ENCODE assay signal across 21 cellular contexts in genomic region chr7:115682507-115682906, GRCh38.
DNase-seq lines count a peak whose midpoint lies in the region; ATAC-seq and TF ChIP-seq lines count a peak whose summit lies in the region.
"Had no signal": no experiment of that assay in that cellular context is flagged by ENCODE, and none has a peak within 500 bp of the region (broad histone marks: within the 10 kb centered on the region; RNA-seq: fewer than 3 reads in every experiment).

No MANE protein-coding gene starts in this region.

- TF ChIP-seq POLR2A in transverse colon (IDR thresholded peaks at IDR 0.05) = no peak

- DNase-seq in activated CD8-positive, alpha-beta memory T cell treated with anti-CD3 and anti-CD28 coated beads, Interleukin-2, amount 10 ng/mL, durations not matched to agents 7 days and 5 days = no peak
- DNase-seq in activated CD8-positive, alpha-beta memory T cell treated with anti-CD3 and anti-CD28 coated beads, Interleukin-2, amount 50 U/mL, for 4 hours = no peak
- DNase-seq in transverse colon (peak; percentile 9), OCI-M1 (lab: John Stamatoyannopoulos, UW) (no peak)
- DNase-seq: activated CD4-positive, alpha-beta memory T cell treated with anti-CD3 and anti-CD28 coated beads for 36 hours; activated naive CD4-positive, alpha-beta T cell; activated T-cell treated with anti-CD3 and anti-CD28 coated beads, Interleukin-2, amount 50 U/mL, for 1 hour; amniotic stem cell; dermis blood vessel endothelial cell; DND-41; heart right ventricle; left lung had no signal

- ATAC-seq in activated CD8-positive, alpha-beta memory T cell treated with anti-CD3 and anti-CD28 coated beads, Interleukin-2, amount 10 ng/mL, durations not matched to agents 7 days and 5 days = peak; percentile 39
- ATAC-seq in HG02759 (IDR thresholded peaks at IDR 0.05; ENCODE audit: unreplicated experiment) (peak; percentile 52), HG03558 (IDR thresholded peaks at IDR 0.05; ENCODE audit: extremely low read depth, unreplicated experiment) (peak; percentile 37), HG02642 (IDR thresholded peaks at IDR 0.05; ENCODE audit: poor library complexity, unreplicated experiment) (no peak)
- ATAC-seq in activated T-helper 17 cell treated with anti-CD3 and anti-CD28 coated beads, Interleukin-2, amount 50 U/mL, for 72 hours (replicated peaks) = no peak
- ATAC-seq: HCT116, heart right ventricle, HepG2, left lung had no signal

- H3K27me3 Mint-ChIP-seq in activated CD8-positive, alpha-beta memory T cell treated with anti-CD3 and anti-CD28 coated beads, Interleukin-2, amount 10 ng/mL, durations not matched to agents 7 days and 5 days = no peaks in the 10 kb centered on the region
- H3K27me3 Mint-ChIP-seq in activated T-helper 17 cell treated with anti-CD3 and anti-CD28 coated beads, Interleukin-2, amount 50 U/mL, for 72 hours = no peaks in the 10 kb centered on the region
- H3K27me3 Mint-ChIP-seq: activated CD4-positive, alpha-beta memory T cell treated with anti-CD3 and anti-CD28 coated beads for 36 hours; progenitor cell of endocrine pancreas had no signal

- H3K27me3 ChIP-seq in transverse colon = no peaks in the 10 kb centered on the region
- H3K27me3 ChIP-seq: cardiac muscle cell, heart right ventricle, left lung, neural progenitor cell had no signal

- no peaks in the 10 kb centered on the region for H3K9me3 Mint-ChIP-seq in activated CD8-positive, alpha-beta memory T cell treated with anti-CD3 and anti-CD28 coated beads, Interleukin-2, amount 10 ng/mL, durations not matched to agents 7 days and 5 days (ENCODE audit: low read depth)
- no peaks in the 10 kb centered on the region for H3K9me3 Mint-ChIP-seq in activated T-helper 17 cell treated with anti-CD3 and anti-CD28 coated beads, Interleukin-2, amount 50 U/mL, for 72 hours
- H3K9me3 Mint-ChIP-seq: activated CD4-positive, alpha-beta memory T cell treated with anti-CD3 and anti-CD28 coated beads for 36 hours; neural progenitor cell had no signal

- WGBS in transverse colon (ENCODE audit: low coverage in 1 of 2), 2 donors = 39 to 44% methylated on average over 3 of the region's 3 CpGs

- no peak overlapping the region for H3K4me3 Mint-ChIP-seq in activated CD8-positive, alpha-beta memory T cell treated with anti-CD3 and anti-CD28 coated beads, Interleukin-2, amount 10 ng/mL, durations not matched to agents 7 days and 5 days
- no peak overlapping the region for H3K4me3 Mint-ChIP-seq in activated T-helper 17 cell treated with anti-CD3 and anti-CD28 coated beads, Interleukin-2, amount 50 U/mL, for 72 hours
- H3K4me3 Mint-ChIP-seq: activated CD4-positive, alpha-beta memory T cell treated with anti-CD3 and anti-CD28 coated beads for 36 hours; neural progenitor cell had no signal

- in situ Hi-C loops in transverse colon (cut with MboI; ENCODE audit: low pct_ligation_motif_present in 1 of 4, low pct_unique_long_range_greater_than_20kb in 1 of 4, low sequenced_read_pairs in 3 of 4) = loop anchor here in 1 of 4 donors (25.0 kb wide), 1 partner anchor 820 kb away; no protein-coding TSS in a partner anchor

- H3K36me3 ChIP-seq in transverse colon = no peaks in the 10 kb centered on the region
- H3K36me3 ChIP-seq: cardiac muscle cell, heart right ventricle, left lung, neural progenitor cell had no signal

- H3K27ac ChIP-seq in transverse colon = peak overlapping the region in 1 of 4 donors; percentile 51
- H3K27ac ChIP-seq: cardiac muscle cell, heart right ventricle, left lung, neural progenitor cell had no signal

- peaks cover 0 to 37% (median 17%) of the 10 kb centered on the region in 4 donors for H3K4me1 ChIP-seq in transverse colon
- H3K4me1 ChIP-seq: heart right ventricle had no signal

- TF ChIP-seq CTCF in transverse colon (IDR thresholded peaks at IDR 0.05) = no peak

- CTCF ChIA-PET in activated CD8-positive, alpha-beta memory T cell treated with anti-CD3 and anti-CD28 coated beads, Interleukin-2, amount 10 ng/mL, durations not matched to agents 7 days and 5 days (lab: Charles Lee) = no interaction called here

- H3K27ac Mint-ChIP-seq in activated CD8-positive, alpha-beta memory T cell treated with anti-CD3 and anti-CD28 coated beads, Interleukin-2, amount 10 ng/mL, durations not matched to agents 7 days and 5 days = no peak overlapping the region
- H3K27ac Mint-ChIP-seq in activated T-helper 17 cell treated with anti-CD3 and anti-CD28 coated beads, Interleukin-2, amount 50 U/mL, for 72 hours = no peak overlapping the region
- H3K27ac Mint-ChIP-seq: activated CD4-positive, alpha-beta memory T cell treated with anti-CD3 and anti-CD28 coated beads for 36 hours; neural progenitor cell; progenitor cell of endocrine pancreas had no signal

- H3K36me3 Mint-ChIP-seq in activated CD8-positive, alpha-beta memory T cell treated with anti-CD3 and anti-CD28 coated beads, Interleukin-2, amount 10 ng/mL, durations not matched to agents 7 days and 5 days = no peaks in the 10 kb centered on the region
- no peaks in the 10 kb centered on the region for H3K36me3 Mint-ChIP-seq in activated T-helper 17 cell treated with anti-CD3 and anti-CD28 coated beads, Interleukin-2, amount 50 U/mL, for 72 hours (ENCODE audit: low read depth)
- H3K36me3 Mint-ChIP-seq: activated CD4-positive, alpha-beta memory T cell treated with anti-CD3 and anti-CD28 coated beads for 36 hours; neural progenitor cell had no signal

- H3K4me3 ChIP-seq in transverse colon = no peak overlapping the region
- H3K4me3 ChIP-seq: cardiac muscle cell, heart right ventricle, left lung, neural progenitor cell had no signal

- no peak for TF ChIP-seq EP300 in transverse colon (IDR thresholded peaks at IDR 0.05; ENCODE audit: low read depth)

- intact Hi-C loops in transverse colon (cut with DNase I; ENCODE audit: low total_unique reads) = no loop called here

- no peaks in the 10 kb centered on the region for H3K9me3 ChIP-seq in transverse colon
- H3K9me3 ChIP-seq: heart right ventricle, left lung had no signal

- peaks cover 7% of the 10 kb centered on the region for H3K4me1 Mint-ChIP-seq in activated CD8-positive, alpha-beta memory T cell treated with anti-CD3 and anti-CD28 coated beads, Interleukin-2, amount 10 ng/mL, durations not matched to agents 7 days and 5 days
- H3K4me1 Mint-ChIP-seq in activated T-helper 17 cell treated with anti-CD3 and anti-CD28 coated beads, Interleukin-2, amount 50 U/mL, for 72 hours = no peaks in the 10 kb centered on the region

Comparison
In these comparisons a context has a peak if more than half of its experiments do, and no peak if none do; other contexts are left out.
1. ATAC-seq: peak in activated CD8-positive, alpha-beta memory T cell treated with anti-CD3 and anti-CD28 coated beads, Interleukin-2, amount 10 ng/mL, durations not matched to agents 7 days and 5 days (single experiment), HG02759 (single experiment) and HG03558 (single experiment); none in activated T-helper 17 cell treated with anti-CD3 and anti-CD28 coated beads, Interleukin-2, amount 50 U/mL, for 72 hours (single experiment) and HG02642 (single experiment).